In genomic region chr9:92535940-92536850, GRCh38 we compare ENCODE assay signal across 9 cellular contexts. TPM values are rescaled to one million over a fixed set of nuclear protein-coding genes. Genes with fewer than 3 reads are reported as not detected.
DNase-seq lines count a peak whose midpoint lies in the region; ATAC-seq and TF ChIP-seq lines count a peak whose summit lies in the region.
"Had no signal": no experiment of that assay in that cellular context is flagged by ENCODE, and none has a peak within 500 bp of the region (broad histone marks: within the 10 kb centered on the region; RNA-seq: fewer than 3 reads in every experiment).

ECM2 (minus strand) TSS chr9:92535990; CDS start chr9:92522866, 13,124 bp downstream.

- 49 to 54% methylated on average over 7 of the region's 7 CpGs for WGBS in testis, 2 donors

- no peak for TF ChIP-seq CTCF in HL-60 (IDR thresholded peaks at IDR 0.05; ENCODE audit: insufficient read depth, low read length)
- no peak for TF ChIP-seq CTCF in choroid plexus epithelial cell (conservative IDR thresholded peaks at IDR 0.05; ENCODE audit: low read depth, low read length)
- no peak for TF ChIP-seq CTCF in testis (IDR thresholded peaks at IDR 0.05)

- no peak for ATAC-seq in GM21423 (IDR thresholded peaks at IDR 0.05; ENCODE audit: unreplicated experiment)

- H3K27me3 ChIP-seq in HL-60 (ENCODE audit: insufficient read depth, poor library complexity, severe bottlenecking) (no peaks in the 10 kb centered on the region), testis (no peaks in the 10 kb centered on the region)

- H3K4me3 ChIP-seq in HL-60 (replicated peaks; ENCODE audit: insufficient read depth, low read length) (no peak within 1 kb of the TSS), choroid plexus epithelial cell (ENCODE audit: low read depth, low read length) (peak within 1 kb of the TSS; percentile 48), testis (peak within 1 kb of the TSS; percentile 9 to 29)

- H3K27ac ChIP-seq in HL-60 (replicated peaks) (peak within 1 kb of the TSS; percentile 28; the same call in 1 of the 2 replicates), testis (peak within 1 kb of the TSS; percentile 44 to 84)

- H3K9me3 ChIP-seq in testis: no peaks in the 10 kb centered on the region

- H3K4me1 ChIP-seq in testis: no peaks in the 10 kb centered on the region

- intact Hi-C loops in testis (cut with DNase I; ENCODE audit: low total_unique reads): no loop called here

- no peak for TF ChIP-seq POLR2A in testis (IDR thresholded peaks at IDR 0.05)

- H3K36me3 ChIP-seq in testis (ENCODE audit: low read depth, missing control alignments): no peaks in the 10 kb centered on the region

- DNase-seq in HL-60 (ENCODE audit: low read depth in 1 of 2, low spot score in 1 of 2) (no peak), choroid plexus epithelial cell (ENCODE audit: low read depth) (peak; percentile 72), medulla oblongata (ENCODE audit: extremely low spot score) (peak; percentile 22), testis (no peak), DMS53 treated with DMSO at 0.1 percent for 48 hours (lab: John Stamatoyannopoulos, UW; ENCODE audit: unreplicated experiment) (no peak), DMS114 treated with DMSO at 0.1 percent for 48 hours (lab: John Stamatoyannopoulos, UW; ENCODE audit: unreplicated experiment) (no peak), epidermal melanocyte (ENCODE audit: insufficient read length, low spot score) (no peak)
- DNase-seq: NCI-H2029 had no signal

RNA-seq across cellular contexts. Expression of gene ECM2, which starts in this region (rescaled TPM):
- 10 to 100 TPM; 16.7 to 16.8 TPM for total RNA-seq in testis
- polyA plus RNA-seq in testis (ENCODE audit: insufficient read depth, low read depth, low replicate concordance): 26.9 TPM

Comparison
In these comparisons a context has a peak if more than half of its experiments do, and no peak if none do; other contexts are left out.
1. DNase-seq: peak in choroid plexus epithelial cell (single experiment) and medulla oblongata (single experiment); none in HL-60 (0 of 2), testis (single experiment), DMS53 treated with DMSO at 0.1 percent for 48 hours (single experiment), DMS114 treated with DMSO at 0.1 percent for 48 hours (single experiment) and epidermal melanocyte (single experiment).